ENCODE assay signal across 28 cellular contexts in genomic region chr14:45743884-45744283, GRCh38.
"Had no signal": no experiment of that assay in that cellular context is flagged by ENCODE, and none has a peak within 500 bp of the region (broad histone marks: within the 10 kb centered on the region; RNA-seq: fewer than 3 reads in every experiment).

No MANE protein-coding gene starts in this region.

- H3K4me1 Mint-ChIP-seq: activated CD4-positive, alpha-beta T cell treated with anti-CD3 and anti-CD28 coated beads, Interleukin-2, amount 10 ng/mL, durations not matched to agents 24 days and 14 days; activated CD8-positive, alpha-beta memory T cell treated with anti-CD3 and anti-CD28 coated beads, Interleukin-2, amount 10 ng/mL, durations not matched to agents 7 days and 5 days; activated naive CD4-positive, alpha-beta T cell treated with anti-CD3 and anti-CD28 coated beads, Interleukin-2, amount 50 U/mL, for 24 hours; brain; naive B cell had no signal

- H3K27me3 ChIP-seq: gastroesophageal sphincter, spleen, testis, vagina had no signal

- H3K4me1 ChIP-seq: gastroesophageal sphincter, lower lobe of right lung, spleen, testis, vagina had no signal

- H3K27ac ChIP-seq: gastroesophageal sphincter, lower lobe of right lung, spleen, testis, vagina had no signal

- FAIRE-seq: endothelial cell of umbilical vein, islet of Langerhans had no signal

- DNase-seq: activated CD4-positive, alpha-beta T cell treated with anti-CD3 and anti-CD28 coated beads, Interleukin-2, amount 10 ng/mL, durations not matched to agents 24 days and 14 days; activated CD8-positive, alpha-beta memory T cell treated with anti-CD3 and anti-CD28 coated beads, Interleukin-2, amount 10 ng/mL, durations not matched to agents 7 days and 5 days; activated CD8-positive, alpha-beta T cell treated with anti-CD3 and anti-CD28 coated beads for 36 hours; activated effector memory CD4-positive, alpha-beta T cell treated with anti-CD3 and anti-CD28 coated beads, Interleukin-2, amount 50 U/mL, for 16 hours; activated T-cell treated with anti-CD3 and anti-CD28 coated beads for 4 hours; anterior cingulate cortex; central memory CD4-positive, alpha-beta T cell; effector memory CD4-positive, alpha-beta T cell; head of caudate nucleus; hypothalamus; lower lobe of right lung; mesendoderm; mucosa of descending colon; naive B cell; posterior cingulate gyrus; spleen; stimulated activated CD4-positive, alpha-beta T cell treated with anti-CD3 and anti-CD28 coated beads, Interleukin-4, amount 100 ng/mL, for 1 hour; stimulated activated naive CD4-positive, alpha-beta T cell; testis; trophoblast cell had no signal

- H3K27me3 Mint-ChIP-seq: activated CD4-positive, alpha-beta T cell treated with anti-CD3 and anti-CD28 coated beads, Interleukin-2, amount 10 ng/mL, durations not matched to agents 24 days and 14 days; activated CD8-positive, alpha-beta memory T cell treated with anti-CD3 and anti-CD28 coated beads, Interleukin-2, amount 10 ng/mL, durations not matched to agents 7 days and 5 days; activated CD8-positive, alpha-beta T cell treated with anti-CD3 and anti-CD28 coated beads for 36 hours; activated naive CD4-positive, alpha-beta T cell treated with anti-CD3 and anti-CD28 coated beads, Interleukin-2, amount 50 U/mL, for 24 hours; brain; naive B cell had no signal

- ATAC-seq: activated CD4-positive, CD25-positive, alpha-beta regulatory T cell treated with anti-CD3 and anti-CD28 coated beads, Interleukin-2, amount 50 U/mL, for 24 hours; activated CD8-positive, alpha-beta memory T cell treated with anti-CD3 and anti-CD28 coated beads, Interleukin-2, amount 10 ng/mL, durations not matched to agents 7 days and 5 days; activated CD8-positive, alpha-beta T cell treated with anti-CD3 and anti-CD28 coated beads for 36 hours; gastroesophageal sphincter; lower lobe of right lung; mucosa of descending colon had no signal

- H3K4me3 ChIP-seq: gastroesophageal sphincter, lower lobe of right lung, mucosa of descending colon, spleen, testis, vagina had no signal

- H3K4me3 Mint-ChIP-seq: activated CD4-positive, alpha-beta T cell treated with anti-CD3 and anti-CD28 coated beads, Interleukin-2, amount 10 ng/mL, durations not matched to agents 24 days and 14 days; activated CD8-positive, alpha-beta memory T cell treated with anti-CD3 and anti-CD28 coated beads, Interleukin-2, amount 10 ng/mL, durations not matched to agents 7 days and 5 days; activated CD8-positive, alpha-beta T cell treated with anti-CD3 and anti-CD28 coated beads for 36 hours; activated naive CD4-positive, alpha-beta T cell treated with anti-CD3 and anti-CD28 coated beads, Interleukin-2, amount 50 U/mL, for 24 hours; brain; naive B cell; neural crest cell had no signal

- H3K9me3 Mint-ChIP-seq: neural crest cell had no signal

- H3K36me3 Mint-ChIP-seq: activated CD8-positive, alpha-beta memory T cell treated with anti-CD3 and anti-CD28 coated beads, Interleukin-2, amount 10 ng/mL, durations not matched to agents 7 days and 5 days; activated naive CD4-positive, alpha-beta T cell treated with anti-CD3 and anti-CD28 coated beads, Interleukin-2, amount 50 U/mL, for 24 hours; brain; naive B cell had no signal

- H3K36me3 ChIP-seq: gastroesophageal sphincter, lower lobe of right lung, spleen, vagina had no signal

- H3K9me3 ChIP-seq: gastroesophageal sphincter, lower lobe of right lung, mucosa of descending colon, testis, vagina had no signal

- H3K27ac Mint-ChIP-seq: activated CD4-positive, alpha-beta T cell treated with anti-CD3 and anti-CD28 coated beads, Interleukin-2, amount 10 ng/mL, durations not matched to agents 24 days and 14 days; activated CD8-positive, alpha-beta memory T cell treated with anti-CD3 and anti-CD28 coated beads, Interleukin-2, amount 10 ng/mL, durations not matched to agents 7 days and 5 days; activated CD8-positive, alpha-beta T cell treated with anti-CD3 and anti-CD28 coated beads for 36 hours; activated naive CD4-positive, alpha-beta T cell treated with anti-CD3 and anti-CD28 coated beads, Interleukin-2, amount 50 U/mL, for 24 hours; brain; naive B cell had no signal
